ENCODE assay signal across 1 cellular context in the genomic region with DNA sequence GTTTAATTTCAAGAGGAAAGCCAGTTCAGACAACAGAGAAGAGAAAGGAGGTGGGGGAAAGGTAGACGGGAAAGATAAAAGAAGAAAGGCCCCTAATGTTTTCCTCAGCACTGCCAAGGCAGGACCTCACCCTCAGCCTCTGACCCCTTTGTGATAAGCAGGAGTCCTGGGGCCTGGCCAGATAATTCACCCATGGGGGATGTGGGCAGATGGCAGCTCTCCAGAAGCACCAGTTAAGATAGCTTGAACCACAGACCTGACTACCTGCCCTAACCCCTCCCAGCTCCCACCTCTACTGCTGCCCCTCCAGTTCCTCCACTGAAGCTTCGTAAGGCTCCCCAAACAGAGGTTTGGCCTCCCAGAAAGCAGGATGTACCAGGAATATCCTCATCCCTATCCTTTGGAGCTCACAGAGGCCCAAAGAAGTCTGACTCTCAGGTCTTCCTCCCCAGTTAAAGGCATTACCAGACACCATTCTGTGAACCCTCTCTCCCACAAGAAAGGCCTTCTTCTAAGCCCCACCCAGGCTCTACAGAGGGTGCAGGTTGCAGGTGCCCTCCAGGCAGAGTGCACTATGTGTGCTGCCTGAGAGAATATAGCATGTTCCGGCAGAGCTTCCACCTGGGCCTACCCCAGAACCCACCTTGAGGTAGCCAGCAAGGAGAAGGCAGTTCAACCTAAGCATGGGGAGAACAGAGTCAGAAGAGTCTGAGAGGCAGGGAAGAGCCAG.
TF ChIP-seq lines count a peak whose summit lies in the region.

No MANE protein-coding gene starts in this region.

TF ChIP-seq in H1, 55 proteins besides CTCF, POLR2A, EP300 and RAD21:
- TF ChIP-seq HDAC2 (IDR thresholded peaks at IDR 0.05; ENCODE audit: borderline replicate concordance in 1 of 2, low read depth in 2 of 2, low read length in 2 of 2), result no peak
